Comparison of ENCODE assay signal across 18 cellular contexts in genomic region chrX:136858007-136858756, GRCh38. TPM values are rescaled to one million over a fixed set of nuclear protein-coding genes. Genes with fewer than 3 reads are reported as not detected.
DNase-seq lines count a peak whose midpoint lies in the region; ATAC-seq and TF ChIP-seq lines count a peak whose summit lies in the region.
"Had no signal": no experiment of that assay in that cellular context is flagged by ENCODE, and none has a peak within 500 bp of the region (broad histone marks: within the 10 kb centered on the region; RNA-seq: fewer than 3 reads in every experiment).

No MANE protein-coding gene starts in this region.

- no peak for ATAC-seq in stimulated activated memory B cell treated with anti-CD40 and anti-IgM and Interleukin-4, amounts not matched to agents 10 μg/mL and 1 μg/mL and 100 μg/mL, for 72 hours
- no peak for ATAC-seq in GM18511 (IDR thresholded peaks at IDR 0.05; ENCODE audit: unreplicated experiment)
- ATAC-seq: Right ventricle myocardium inferior had no signal

- no peaks in the 10 kb centered on the region for H3K27me3 Mint-ChIP-seq in activated naive CD4-positive, alpha-beta T cell treated with anti-CD3 and anti-CD28 coated beads for 36 hours (ENCODE audit: low read depth)
- no peaks in the 10 kb centered on the region for H3K27me3 Mint-ChIP-seq in activated naive CD8-positive, alpha-beta T cell
- H3K27me3 Mint-ChIP-seq in stimulated activated memory B cell treated with anti-CD40 and anti-IgM and Interleukin-4, amounts not matched to agents 10 μg/mL and 1 μg/mL and 100 μg/mL, for 72 hours, result no peaks in the 10 kb centered on the region

- no peaks in the 10 kb centered on the region for H3K79me2 ChIP-seq in Karpas-422 (ENCODE audit: low read length)

- peaks cover 35% of the 10 kb centered on the region for H3K4me1 Mint-ChIP-seq in activated naive CD4-positive, alpha-beta T cell treated with anti-CD3 and anti-CD28 coated beads for 36 hours (ENCODE audit: low read depth)
- peaks cover 29% of the 10 kb centered on the region for H3K4me1 Mint-ChIP-seq in activated naive CD8-positive, alpha-beta T cell (ENCODE audit: low read depth)
- H3K4me1 Mint-ChIP-seq in stimulated activated memory B cell treated with anti-CD40 and anti-IgM and Interleukin-4, amounts not matched to agents 10 μg/mL and 1 μg/mL and 100 μg/mL, for 72 hours, result peaks cover 26% of the 10 kb centered on the region

- TF ChIP-seq CTCF in testis (IDR thresholded peaks at IDR 0.05), result no peak

- H3K9me3 ChIP-seq in Karpas-422 (ENCODE audit: low read length) (no peaks in the 10 kb centered on the region), testis (no peaks in the 10 kb centered on the region)
- H3K9me3 ChIP-seq: ovary, tibial artery had no signal

- intact Hi-C loops in activated naive CD4-positive, alpha-beta T cell treated with anti-CD3 and anti-CD28 coated beads for 36 hours (cut with micrococcal nuclease), result no loop called here
- intact Hi-C loops in testis (cut with DNase I; ENCODE audit: low total_unique reads), result no loop called here

- CTCF ChIA-PET in activated naive CD4-positive, alpha-beta T cell treated with anti-CD3 and anti-CD28 coated beads for 36 hours (lab: Charles Lee), result interaction anchor here (0.6 kb wide), 2 partner anchors 80 to 107 kb away, joined by 3 to 5 read pairs; no protein-coding TSS in a partner anchor

- H3K4me1 ChIP-seq in Karpas-422 (ENCODE audit: low read length) (no peaks in the 10 kb centered on the region), testis (no peaks in the 10 kb centered on the region)
- H3K4me1 ChIP-seq: tibial artery had no signal

- no peak overlapping the region for H3K4me3 Mint-ChIP-seq in activated naive CD4-positive, alpha-beta T cell treated with anti-CD3 and anti-CD28 coated beads for 36 hours
- H3K4me3 Mint-ChIP-seq in activated naive CD8-positive, alpha-beta T cell, result no peak overlapping the region
- no peak overlapping the region for H3K4me3 Mint-ChIP-seq in stimulated activated memory B cell treated with anti-CD40 and anti-IgM and Interleukin-4, amounts not matched to agents 10 μg/mL and 1 μg/mL and 100 μg/mL, for 72 hours

- peak overlapping the region; percentile 43 for H3K27ac Mint-ChIP-seq in activated naive CD4-positive, alpha-beta T cell treated with anti-CD3 and anti-CD28 coated beads for 36 hours
- H3K27ac Mint-ChIP-seq in activated naive CD8-positive, alpha-beta T cell, result peak overlapping the region; percentile 66
- peak overlapping the region; percentile 88 for H3K27ac Mint-ChIP-seq in stimulated activated memory B cell treated with anti-CD40 and anti-IgM and Interleukin-4, amounts not matched to agents 10 μg/mL and 1 μg/mL and 100 μg/mL, for 72 hours

- H3K36me3 ChIP-seq in Karpas-422 (ENCODE audit: insufficient read depth, low read length) (no peaks in the 10 kb centered on the region), testis (ENCODE audit: low read depth, missing control alignments) (no peaks in the 10 kb centered on the region)
- H3K36me3 ChIP-seq: ovary had no signal

- H3K4me3 ChIP-seq in Karpas-422 (ENCODE audit: low read length), result no peak overlapping the region
- no peak overlapping the region for H3K4me3 ChIP-seq in testis
- H3K4me3 ChIP-seq: ovary, tibial artery had no signal

- H3K9ac ChIP-seq in Karpas-422 (ENCODE audit: low read length), result no peak overlapping the region

- H3K27ac ChIP-seq in Karpas-422 (ENCODE audit: low read length), result no peak overlapping the region
- no peak overlapping the region for H3K27ac ChIP-seq in testis
- H3K27ac ChIP-seq: ovary, tibial artery, VCaP had no signal

- H3K27me3 ChIP-seq in Karpas-422 (ENCODE audit: low read length), result no peaks in the 10 kb centered on the region
- H3K27me3 ChIP-seq in testis, result no peaks in the 10 kb centered on the region
- H3K27me3 ChIP-seq: ovary, tibial artery had no signal

- H4K20me1 ChIP-seq in Karpas-422 (ENCODE audit: insufficient read depth, low read depth, low read length), result no peaks in the 10 kb centered on the region

- no peak overlapping the region for H2AFZ ChIP-seq in Karpas-422 (ENCODE audit: low read length)

- no peak for DNase-seq in activated naive CD4-positive, alpha-beta T cell treated with anti-CD3 and anti-CD28 coated beads for 36 hours
- DNase-seq in activated naive CD4-positive, alpha-beta T cell treated with anti-CD3 and anti-CD28 coated beads, Interleukin-2, amount 50 U/mL, for 16 hours, result no peak
- DNase-seq in Karpas-422, result peak; percentile 28
- DNase-seq in testis, result no peak
- DNase-seq: activated naive CD4-positive, alpha-beta T cell treated with Interleukin-2 at 50 U/mL for 16 hours; COR-L47; GOT3; NCI-H1105 treated with DMSO at 0.1 percent for 48 hours; NCI-H2081 treated with DMSO at 0.1 percent for 48 hours; NCI-H524; ovary; right cardiac atrium; tibial artery had no signal

- H3K9me2 ChIP-seq in Karpas-422 (replicated peaks; ENCODE audit: insufficient read depth, low read length), result no peaks in the 10 kb centered on the region

- TF ChIP-seq POLR2A in testis (IDR thresholded peaks at IDR 0.05), result no peak

- 87 to 92% methylated on average over 4 of the region's 4 CpGs for whole genome bisulfite sequencing in testis, 2 donors

- peaks cover 37% of the 10 kb centered on the region for H3K36me3 Mint-ChIP-seq in activated naive CD4-positive, alpha-beta T cell treated with anti-CD3 and anti-CD28 coated beads for 36 hours (ENCODE audit: low read depth)
- peaks cover 16% of the 10 kb centered on the region for H3K36me3 Mint-ChIP-seq in activated naive CD8-positive, alpha-beta T cell
- peaks cover 65% of the 10 kb centered on the region for H3K36me3 Mint-ChIP-seq in stimulated activated memory B cell treated with anti-CD40 and anti-IgM and Interleukin-4, amounts not matched to agents 10 μg/mL and 1 μg/mL and 100 μg/mL, for 72 hours

- H3K9me3 Mint-ChIP-seq in activated naive CD4-positive, alpha-beta T cell treated with anti-CD3 and anti-CD28 coated beads for 36 hours, result no peaks in the 10 kb centered on the region
- no peaks in the 10 kb centered on the region for H3K9me3 Mint-ChIP-seq in activated naive CD8-positive, alpha-beta T cell (ENCODE audit: low read depth)
- no peaks in the 10 kb centered on the region for H3K9me3 Mint-ChIP-seq in stimulated activated memory B cell treated with anti-CD40 and anti-IgM and Interleukin-4, amounts not matched to agents 10 μg/mL and 1 μg/mL and 100 μg/mL, for 72 hours

- H3K4me2 ChIP-seq in Karpas-422 (ENCODE audit: low read depth, low read length, poor library complexity, severe bottlenecking), result no peak overlapping the region

RNA-seq across cellular contexts. Expression of gene RBMX, which starts 22.3 kb away (rescaled TPM):
- 100 to 1,000 TPM; 278 to 280 TPM for total RNA-seq in activated naive CD4-positive, alpha-beta T cell treated with anti-CD3 and anti-CD28 coated beads for 36 hours
- 186 and 263 TPM in 2 replicates for total RNA-seq in Karpas-422 (2014; rRNA removed; shearing (Covaris generic); ENCODE audit: low replicate concordance)
- total RNA-seq in testis, result 100 to 1,000 TPM; 135 to 164 TPM
- 106 TPM for polyA plus RNA-seq in testis (ENCODE audit: insufficient read depth, low read depth, low replicate concordance)
